ENCODE assay signal across 8 cellular contexts in the genomic region with DNA sequence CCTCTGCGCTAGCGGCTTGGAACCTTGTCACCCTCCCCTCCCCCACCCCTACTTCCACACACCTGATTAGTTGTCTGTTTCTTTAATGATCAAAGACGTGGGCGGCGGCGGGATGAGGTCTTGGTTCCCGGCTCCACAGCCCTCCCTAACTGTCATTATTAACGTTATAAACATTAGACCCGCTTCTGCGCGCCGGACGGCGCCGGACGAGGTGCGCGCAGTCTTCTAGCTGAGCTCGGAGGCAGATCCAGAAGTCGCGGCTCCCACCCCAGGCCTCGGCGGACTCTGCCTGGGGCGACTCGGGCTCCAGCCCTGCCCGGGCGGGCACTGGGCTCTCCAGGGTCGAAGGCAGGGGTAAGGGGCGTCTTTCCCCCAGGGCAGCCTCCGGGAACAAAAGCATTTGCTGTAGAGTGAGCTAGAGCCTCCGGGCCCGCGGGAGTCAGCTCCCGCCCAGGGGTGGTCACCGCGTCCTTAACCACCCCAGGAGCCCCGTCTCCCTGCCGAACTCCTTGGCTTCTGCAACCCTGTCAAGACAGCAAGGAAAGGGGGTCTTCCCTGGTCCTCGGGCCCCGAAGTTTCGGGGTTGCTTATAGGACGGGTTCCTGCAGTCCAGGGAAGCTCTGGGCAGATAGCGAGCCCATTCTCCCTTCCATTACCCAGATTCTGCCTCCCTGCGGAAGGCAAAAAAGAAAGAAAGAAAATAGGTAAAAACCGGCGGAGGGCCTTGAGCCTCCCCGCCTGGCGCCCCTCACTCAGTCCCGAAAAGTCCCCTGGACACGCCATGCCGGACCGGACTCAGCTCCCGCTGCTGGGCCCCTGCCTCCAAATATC. TPM values are rescaled to one million over a fixed set of nuclear protein-coding genes. Genes with fewer than 3 reads are reported as not detected.
DNase-seq lines count a peak whose midpoint lies in the region; ATAC-seq and TF ChIP-seq lines count a peak whose summit lies in the region.

No MANE protein-coding gene starts in this region.

- TF ChIP-seq POLR2A in erythroblast (IDR thresholded peaks at IDR 0.05; ENCODE audit: low read length), result no peak

- no peak for TF ChIP-seq EP300 in Ishikawa (IDR thresholded peaks at IDR 0.05; ENCODE audit: borderline replicate concordance)

- no peak for ATAC-seq in central memory CD8-positive, alpha-beta T cell (replicated peaks; ENCODE audit: extremely low read depth, poor library complexity, severe bottlenecking)
- ATAC-seq in HG03354 (IDR thresholded peaks at IDR 0.05; ENCODE audit: poor library complexity, severe bottlenecking, unreplicated experiment), result no peak

- peaks cover 11% of the 10 kb centered on the region for H3K4me1 Mint-ChIP-seq in central memory CD8-positive, alpha-beta T cell

- no peak for TF ChIP-seq RAD21 in Ishikawa (IDR thresholded peaks at IDR 0.05; ENCODE audit: low read depth)

- CTCF ChIA-PET in AG04449 (lab: Yijun Ruan, JAX), result interaction anchor here (0.7 to 6.5 kb wide), 23 partner anchors 10 to 203 kb away, joined by 3 to 219 read pairs (median 4); a partner anchor contains a TSS

- no peak overlapping the region for H3K27ac Mint-ChIP-seq in central memory CD8-positive, alpha-beta T cell (ENCODE audit: low read depth)

- no peaks in the 10 kb centered on the region for H3K36me3 ChIP-seq in mesodermal cell (ENCODE audit: control insufficient read depth, insufficient read depth, low read length)

- H3K27ac ChIP-seq in mesodermal cell (ENCODE audit: low read depth, low read length, severe bottlenecking), result no peak overlapping the region

- POLR2A ChIA-PET in AG04449 (lab: Yijun Ruan, JAX), result interaction anchor here (0.7 kb wide), 1 partner anchor 202 kb away, joined by 4 read pairs; no protein-coding TSS in a partner anchor

- peaks cover 4% of the 10 kb centered on the region for H3K9me3 ChIP-seq in mesodermal cell (ENCODE audit: control insufficient read depth, low read length)

- H3K27me3 Mint-ChIP-seq in central memory CD8-positive, alpha-beta T cell, result peaks cover 96% of the 10 kb centered on the region

- DNase-seq in AG04449 (ENCODE audit: low read depth, low spot score), result no peak
- DNase-seq in central memory CD8-positive, alpha-beta T cell (ENCODE audit: low spot score in 2 of 2), result no peak
- DNase-seq in erythroblast (lab: John Stamatoyannopoulos, UW), result no peak
- no peak for DNase-seq in COLO829 (ENCODE audit: low spot score)
- no peak for DNase-seq in GM03348 (ENCODE audit: low spot score)

- WGBS in mesodermal cell (ENCODE audit: insufficient coverage in 2 of 2), 2 experiments, result 1 to 4% methylated on average over 36 to 45 of the region's 53 CpGs

- peak overlapping the region; percentile 51 for H3K4me3 ChIP-seq in AG04449 (ENCODE audit: low read depth, low read length)
- H3K4me3 ChIP-seq in mesodermal cell (ENCODE audit: extremely low read depth, insufficient read depth, low read length, poor library complexity, severe bottlenecking), result peak overlapping the region; percentile 41

- no peaks in the 10 kb centered on the region for H3K9me3 Mint-ChIP-seq in central memory CD8-positive, alpha-beta T cell

- no peak for TF ChIP-seq CTCF in AG04449 (IDR thresholded peaks at IDR 0.05; ENCODE audit: insufficient read depth, low read length, missing control alignments)

- peaks cover 6% of the 10 kb centered on the region for H3K36me3 Mint-ChIP-seq in central memory CD8-positive, alpha-beta T cell (ENCODE audit: insufficient read depth)

- peak overlapping the region; percentile 45 for H3K4me3 Mint-ChIP-seq in central memory CD8-positive, alpha-beta T cell

- H3K4me1 ChIP-seq in mesodermal cell (ENCODE audit: control insufficient read depth, insufficient read depth, low read length, poor library complexity, severe bottlenecking), result peaks cover 32% of the 10 kb centered on the region

TF ChIP-seq in Ishikawa, 13 proteins besides CTCF, POLR2A, EP300 and RAD21:
- TF ChIP-seq, protein P1, sequence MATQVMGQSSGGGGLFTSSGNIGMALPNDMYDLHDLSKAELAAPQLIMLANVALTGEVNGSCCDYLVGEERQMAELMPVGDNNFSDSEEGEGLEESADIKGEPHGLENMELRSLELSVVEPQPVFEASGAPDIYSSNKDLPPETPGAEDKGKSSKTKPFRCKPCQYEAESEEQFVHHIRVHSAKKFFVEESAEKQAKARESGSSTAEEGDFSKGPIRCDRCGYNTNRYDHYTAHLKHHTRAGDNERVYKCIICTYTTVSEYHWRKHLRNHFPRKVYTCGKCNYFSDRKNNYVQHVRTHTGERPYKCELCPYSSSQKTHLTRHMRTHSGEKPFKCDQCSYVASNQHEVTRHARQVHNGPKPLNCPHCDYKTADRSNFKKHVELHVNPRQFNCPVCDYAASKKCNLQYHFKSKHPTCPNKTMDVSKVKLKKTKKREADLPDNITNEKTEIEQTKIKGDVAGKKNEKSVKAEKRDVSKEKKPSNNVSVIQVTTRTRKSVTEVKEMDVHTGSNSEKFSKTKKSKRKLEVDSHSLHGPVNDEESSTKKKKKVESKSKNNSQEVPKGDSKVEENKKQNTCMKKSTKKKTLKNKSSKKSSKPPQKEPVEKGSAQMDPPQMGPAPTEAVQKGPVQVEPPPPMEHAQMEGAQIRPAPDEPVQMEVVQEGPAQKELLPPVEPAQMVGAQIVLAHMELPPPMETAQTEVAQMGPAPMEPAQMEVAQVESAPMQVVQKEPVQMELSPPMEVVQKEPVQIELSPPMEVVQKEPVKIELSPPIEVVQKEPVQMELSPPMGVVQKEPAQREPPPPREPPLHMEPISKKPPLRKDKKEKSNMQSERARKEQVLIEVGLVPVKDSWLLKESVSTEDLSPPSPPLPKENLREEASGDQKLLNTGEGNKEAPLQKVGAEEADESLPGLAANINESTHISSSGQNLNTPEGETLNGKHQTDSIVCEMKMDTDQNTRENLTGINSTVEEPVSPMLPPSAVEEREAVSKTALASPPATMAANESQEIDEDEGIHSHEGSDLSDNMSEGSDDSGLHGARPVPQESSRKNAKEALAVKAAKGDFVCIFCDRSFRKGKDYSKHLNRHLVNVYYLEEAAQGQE (IDR thresholded peaks at IDR 0.05; ENCODE audit: low read depth), result no peak
- TF ChIP-seq ZBTB7A (IDR thresholded peaks at IDR 0.05; ENCODE audit: low read depth), result peak; percentile 51; the same call in 1 of the 2 replicates

RNA-seq across cellular contexts. Expression of a gene that starts 2.2 kb away (rescaled TPM):
- 2.3 TPM for polyA plus RNA-seq in mesodermal cell (2013, experiment 1 of 2)
- 1.3 TPM for polyA plus RNA-seq in mesodermal cell (2013, experiment 2 of 2)

RNA-seq across cellular contexts. Expression of a gene that starts 45.3 kb away (rescaled TPM):
- polyA plus RNA-seq in mesodermal cell (2013, experiment 1 of 2), result 17.4 TPM
- polyA plus RNA-seq in mesodermal cell (2013, experiment 2 of 2), result 12.7 TPM

RNA-seq across cellular contexts. Expression of a gene that starts 45.8 kb away (rescaled TPM):
- not detected for polyA plus RNA-seq in mesodermal cell (2013, experiment 1 of 2)
- not detected for polyA plus RNA-seq in mesodermal cell (2013, experiment 2 of 2)
